ENCODE assay signal across 15 cellular contexts in genomic region chr6:29641430-29642213, GRCh38.
DNase-seq lines count a peak whose midpoint lies in the region; ATAC-seq and TF ChIP-seq lines count a peak whose summit lies in the region.
"Had no signal": no experiment of that assay in that cellular context is flagged by ENCODE, and none has a peak within 500 bp of the region (broad histone marks: within the 10 kb centered on the region; RNA-seq: fewer than 3 reads in every experiment).

No MANE protein-coding gene starts in this region.

- DNase-seq in activated T-cell treated with anti-CD3 and anti-CD28 coated beads, Interleukin-2, amount 50 U/mL, for 1 hour = peak; percentile 39
- no peak for DNase-seq in activated T-cell treated with anti-CD3 and anti-CD28 coated beads for 4 hours
- no peak for DNase-seq in RWPE2 (ENCODE audit: low spot score)
- DNase-seq in activated naive CD8-positive, alpha-beta T cell treated with anti-CD3 and anti-CD28 coated beads, Interleukin-2, amount 50 U/mL, for 24 hours = no peak
- no peak for DNase-seq in stimulated activated naive B cell treated with anti-CD40 and anti-IgM and Interleukin-4, amounts not matched to agents 10 μg/mL and 1 μg/mL and 100 μg/mL, for 72 hours
- DNase-seq in GM20000 (ENCODE audit: low spot score) = no peak
- DNase-seq: activated CD4-positive, CD25-positive, alpha-beta regulatory T cell treated with anti-CD3 and anti-CD28 coated beads, Interleukin-2, amount 50 U/mL, for 72 hours; aorta; effector CD4-positive, alpha-beta T cell; NCI-H446; small intestine had no signal

- H3K9me3 ChIP-seq in RWPE2 (ENCODE audit: severe bottlenecking) = no peaks in the 10 kb centered on the region

- peaks cover 12% of the 10 kb centered on the region for H3K4me1 Mint-ChIP-seq in activated naive CD8-positive, alpha-beta T cell treated with anti-CD3 and anti-CD28 coated beads, Interleukin-2, amount 50 U/mL, for 24 hours
- H3K4me1 Mint-ChIP-seq in stimulated activated naive B cell treated with anti-CD40 and anti-IgM and Interleukin-4, amounts not matched to agents 10 μg/mL and 1 μg/mL and 100 μg/mL, for 72 hours = peaks cover 7 to 9% of the 10 kb centered on the region in 2 donors
- H3K4me1 Mint-ChIP-seq: neural progenitor cell had no signal

- peak overlapping the region; percentile 0 for H3K27ac Mint-ChIP-seq in activated naive CD8-positive, alpha-beta T cell treated with anti-CD3 and anti-CD28 coated beads, Interleukin-2, amount 50 U/mL, for 24 hours
- peak overlapping the region; percentile 33 for H3K27ac Mint-ChIP-seq in stimulated activated naive B cell treated with anti-CD40 and anti-IgM and Interleukin-4, amounts not matched to agents 10 μg/mL and 1 μg/mL and 100 μg/mL, for 72 hours
- H3K27ac Mint-ChIP-seq: neural progenitor cell had no signal

- H3K36me3 ChIP-seq in RWPE2 (ENCODE audit: low read depth) = no peaks in the 10 kb centered on the region
- H3K36me3 ChIP-seq: neural progenitor cell had no signal

- TF ChIP-seq CTCF in RWPE2 (IDR thresholded peaks at IDR 0.05; ENCODE audit: poor library complexity, severe bottlenecking) = no peak
- no peak for TF ChIP-seq CTCF in GM20000 (IDR thresholded peaks at IDR 0.05; ENCODE audit: extremely low read depth, missing control alignments)

- ATAC-seq in RWPE2 (ENCODE audit: low read depth) (peak; percentile 38; the same call in 1 of the 3 replicates), HG02852 (IDR thresholded peaks at IDR 0.05; ENCODE audit: unreplicated experiment) (no peak), GM18498 (IDR thresholded peaks at IDR 0.05; ENCODE audit: unreplicated experiment) (no peak)
- peak; percentile 66 for ATAC-seq in activated naive CD8-positive, alpha-beta T cell treated with anti-CD3 and anti-CD28 coated beads, Interleukin-2, amount 50 U/mL, for 24 hours
- peak; percentile 16 to 33 for ATAC-seq in stimulated activated naive B cell treated with anti-CD40 and anti-IgM and Interleukin-4, amounts not matched to agents 10 μg/mL and 1 μg/mL and 100 μg/mL, for 72 hours (replicated peaks)
- ATAC-seq: left lobe of liver had no signal

- no peaks in the 10 kb centered on the region for H3K27me3 ChIP-seq in RWPE2 (ENCODE audit: insufficient read depth, poor library complexity, severe bottlenecking)
- H3K27me3 ChIP-seq: neural progenitor cell had no signal

- no peak overlapping the region for H3K27ac ChIP-seq in RWPE2 (ENCODE audit: poor library complexity, severe bottlenecking)
- H3K27ac ChIP-seq: neural progenitor cell had no signal

- no peaks in the 10 kb centered on the region for H3K9me3 Mint-ChIP-seq in activated naive CD8-positive, alpha-beta T cell treated with anti-CD3 and anti-CD28 coated beads, Interleukin-2, amount 50 U/mL, for 24 hours
- H3K9me3 Mint-ChIP-seq in stimulated activated naive B cell treated with anti-CD40 and anti-IgM and Interleukin-4, amounts not matched to agents 10 μg/mL and 1 μg/mL and 100 μg/mL, for 72 hours = no peaks in the 10 kb centered on the region
- H3K9me3 Mint-ChIP-seq: neural progenitor cell had no signal

- no peaks in the 10 kb centered on the region for H3K27me3 Mint-ChIP-seq in activated naive CD8-positive, alpha-beta T cell treated with anti-CD3 and anti-CD28 coated beads, Interleukin-2, amount 50 U/mL, for 24 hours
- no peaks in the 10 kb centered on the region for H3K27me3 Mint-ChIP-seq in stimulated activated naive B cell treated with anti-CD40 and anti-IgM and Interleukin-4, amounts not matched to agents 10 μg/mL and 1 μg/mL and 100 μg/mL, for 72 hours

- no peak overlapping the region for H3K4me3 Mint-ChIP-seq in activated naive CD8-positive, alpha-beta T cell treated with anti-CD3 and anti-CD28 coated beads, Interleukin-2, amount 50 U/mL, for 24 hours
- no peak overlapping the region for H3K4me3 Mint-ChIP-seq in stimulated activated naive B cell treated with anti-CD40 and anti-IgM and Interleukin-4, amounts not matched to agents 10 μg/mL and 1 μg/mL and 100 μg/mL, for 72 hours
- H3K4me3 Mint-ChIP-seq: neural progenitor cell had no signal

- no peak overlapping the region for H3K4me3 ChIP-seq in RWPE2 (ENCODE audit: severe bottlenecking)
- H3K4me3 ChIP-seq: neural progenitor cell had no signal

- H3K36me3 Mint-ChIP-seq in activated naive CD8-positive, alpha-beta T cell treated with anti-CD3 and anti-CD28 coated beads, Interleukin-2, amount 50 U/mL, for 24 hours (ENCODE audit: low read depth) = no peaks in the 10 kb centered on the region
- no peaks in the 10 kb centered on the region for H3K36me3 Mint-ChIP-seq in stimulated activated naive B cell treated with anti-CD40 and anti-IgM and Interleukin-4, amounts not matched to agents 10 μg/mL and 1 μg/mL and 100 μg/mL, for 72 hours
- H3K36me3 Mint-ChIP-seq: neural progenitor cell had no signal

- peaks cover 4% of the 10 kb centered on the region for H3K4me1 ChIP-seq in RWPE2 (ENCODE audit: insufficient read depth, poor library complexity, severe bottlenecking)

Comparison
In these comparisons a context has a peak if more than half of its experiments do, and no peak if none do; other contexts are left out.
1. ATAC-seq: peak in RWPE2 (single experiment), activated naive CD8-positive, alpha-beta T cell treated with anti-CD3 and anti-CD28 coated beads, Interleukin-2, amount 50 U/mL, for 24 hours (single experiment) and stimulated activated naive B cell treated with anti-CD40 and anti-IgM and Interleukin-4, amounts not matched to agents 10 μg/mL and 1 μg/mL and 100 μg/mL, for 72 hours (2 of 2); none in HG02852 (single experiment) and GM18498 (single experiment).